13 cellular contexts compared by ENCODE assay signal in the genomic region with DNA sequence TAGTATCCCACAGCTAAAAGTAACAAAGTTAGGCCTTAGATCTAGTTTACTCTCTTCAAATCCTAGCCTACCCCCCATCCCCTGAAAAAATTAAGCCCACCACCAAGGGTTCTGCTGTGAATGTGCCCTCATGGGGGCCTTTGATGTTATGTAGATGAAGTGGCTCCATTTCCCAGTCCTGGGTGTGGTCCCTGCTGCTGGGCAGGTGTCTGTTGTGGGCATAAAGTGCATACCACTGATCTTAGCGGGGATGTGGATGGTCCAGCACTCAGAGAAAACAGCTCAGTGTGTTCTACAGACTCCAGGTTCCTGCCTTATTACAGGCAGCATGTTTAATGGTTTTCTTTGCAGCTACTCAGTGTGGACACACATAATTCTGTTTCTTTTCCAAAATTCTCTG. TPM values are rescaled to one million over a fixed set of nuclear protein-coding genes. Genes with fewer than 3 reads are reported as not detected.
DNase-seq lines count a peak whose midpoint lies in the region; ATAC-seq, FAIRE-seq and TF ChIP-seq lines count a peak whose summit lies in the region.
"Had no signal": no experiment of that assay in that cellular context is flagged by ENCODE, and none has a peak within 500 bp of the region (broad histone marks: within the 10 kb centered on the region; RNA-seq: fewer than 3 reads in every experiment).

No MANE protein-coding gene starts in this region.

- no peak for FAIRE-seq in urothelium cell line (lab: Jason Lieb, UNC)
- FAIRE-seq: bronchial epithelial cell, endothelial cell of umbilical vein had no signal

- peaks cover 4% of the 10 kb centered on the region for H3K4me1 ChIP-seq in Loucy (ENCODE audit: insufficient read depth, low read length, poor library complexity, severe bottlenecking)
- H3K4me1 ChIP-seq: Caco-2 had no signal

- intact Hi-C loops in Calu3 (cut with micrococcal nuclease; ENCODE audit: unreplicated experiment): loop anchor here (10.0 kb wide), 1 partner anchor 172 kb away; a partner anchor contains a TSS

- no TSS peak for BruUV-seq in Calu3 (replicated peaks; lab: Mats Ljungman, UMichigan)

- H3K27me3 ChIP-seq in Loucy (ENCODE audit: insufficient read depth, low read length, poor library complexity, severe bottlenecking): no peaks in the 10 kb centered on the region
- H3K27me3 ChIP-seq: heart left ventricle had no signal

- H3K36me3 ChIP-seq in Loucy (ENCODE audit: insufficient read depth, low read length): no peaks in the 10 kb centered on the region

- H3K27ac Mint-ChIP-seq in Calu3 (ENCODE audit: unreplicated experiment) (no peak overlapping the region), nephron progenitor cell (no peak overlapping the region)
- peak overlapping the region; percentile 97 to 98 for H3K27ac Mint-ChIP-seq in activated naive CD4-positive, alpha-beta T cell treated with anti-CD3 and anti-CD28 coated beads, Interleukin-2, amount 50 U/mL, for 72 hours

- CTCF ChIA-PET in Calu3 (lab: Charles Lee): interaction anchor here (1.1 kb wide), 1 partner anchor 11 kb away, joined by 3 read pairs; no protein-coding TSS in a partner anchor

- peaks cover 3% of the 10 kb centered on the region; the same call in 1 of the 2 replicates for H3F3A ChIP-seq in Loucy (ENCODE audit: low read depth)

- H3K4me1 Mint-ChIP-seq in Calu3 (ENCODE audit: low read depth, unreplicated experiment) (no peaks in the 10 kb centered on the region), nephron progenitor cell (peaks cover 9% of the 10 kb centered on the region)

- H4K20me1 ChIP-seq in Loucy (ENCODE audit: insufficient read depth, low read length, poor library complexity, severe bottlenecking): no peaks in the 10 kb centered on the region

- H3K4me3 ChIP-seq in Loucy (ENCODE audit: low read length, poor library complexity, severe bottlenecking): peak overlapping the region; percentile 96

- TF ChIP-seq CTCF in Calu3 (IDR thresholded peaks at IDR 0.05; ENCODE audit: unreplicated experiment) (no peak), Loucy (conservative IDR thresholded peaks at IDR 0.05; ENCODE audit: low read length) (no peak), nephron progenitor cell (IDR thresholded peaks at IDR 0.05) (no peak)

- DNase-seq in Calu3: no peak
- no peak for DNase-seq in activated naive CD4-positive, alpha-beta T cell treated with anti-CD3 and anti-CD28 coated beads, Interleukin-2, amount 50 U/mL, for 72 hours (ENCODE audit: low spot score in 2 of 2)
- no peak for DNase-seq in nephron progenitor cell
- DNase-seq in NCI-H146 (lab: John Stamatoyannopoulos, UW): no peak
- no peak for DNase-seq in urothelium cell line (ENCODE audit: low spot score)
- no peak for DNase-seq in AG20443 (ENCODE audit: low spot score)
- DNase-seq: Caco-2, heart left ventricle, KG1, NCI-H2029 treated with DMSO at 0.1 percent for 48 hours had no signal

- peak overlapping the region; percentile 91 for H3K9ac ChIP-seq in Loucy (ENCODE audit: low read depth, low read length, poor library complexity, severe bottlenecking)

- no peaks in the 10 kb centered on the region for H3K9me3 ChIP-seq in Loucy (ENCODE audit: insufficient read depth, low read depth, low read length)
- H3K9me3 ChIP-seq: Caco-2, heart left ventricle had no signal

- H3K36me3 Mint-ChIP-seq in Calu3 (ENCODE audit: insufficient read depth, unreplicated experiment) (peaks cover 29% of the 10 kb centered on the region), nephron progenitor cell (ENCODE audit: low read depth) (peaks cover 5% of the 10 kb centered on the region)
- H3K36me3 Mint-ChIP-seq in activated naive CD4-positive, alpha-beta T cell treated with anti-CD3 and anti-CD28 coated beads, Interleukin-2, amount 50 U/mL, for 72 hours: peaks cover 0 to 6% of the 10 kb centered on the region in 2 donors

- peak overlapping the region; percentile 70 for H3K4me2 ChIP-seq in Loucy (ENCODE audit: low read depth, low read length, poor library complexity, severe bottlenecking)

- H3K27me3 Mint-ChIP-seq in Calu3 (ENCODE audit: unreplicated experiment) (no peaks in the 10 kb centered on the region), nephron progenitor cell (ENCODE audit: low read depth, poor library complexity) (no peaks in the 10 kb centered on the region)

- H3K9me2 ChIP-seq in Loucy (replicated peaks; ENCODE audit: low read depth, low read length): no peaks in the 10 kb centered on the region

- H3K4me3 Mint-ChIP-seq in Calu3 (ENCODE audit: low read depth, unreplicated experiment) (peak overlapping the region; percentile 82), nephron progenitor cell (peak overlapping the region; percentile 61)

- no peaks in the 10 kb centered on the region for H3K9me3 Mint-ChIP-seq in Calu3 (ENCODE audit: low read depth, unreplicated experiment)
- no peaks in the 10 kb centered on the region for H3K9me3 Mint-ChIP-seq in activated naive CD4-positive, alpha-beta T cell treated with anti-CD3 and anti-CD28 coated beads, Interleukin-2, amount 50 U/mL, for 72 hours
- H3K9me3 Mint-ChIP-seq in nephron progenitor cell: no peaks in the 10 kb centered on the region

- peaks cover 12% of the 10 kb centered on the region; the same call in 1 of the 2 replicates for H3K79me2 ChIP-seq in Loucy (ENCODE audit: insufficient read depth, low read length)

- ATAC-seq in activated naive CD4-positive, alpha-beta T cell treated with anti-CD3 and anti-CD28 coated beads, Interleukin-2, amount 50 U/mL, for 72 hours: no peak
- ATAC-seq: heart left ventricle had no signal

- H2AFZ ChIP-seq in Loucy (ENCODE audit: low read length): no peak overlapping the region

RNA-seq across cellular contexts. Expression of a gene that starts 1.9 kb away (rescaled TPM):
- 18.1 and 18.8 TPM in 2 replicates for total RNA-seq in Calu3 (2022)
- 10 to 100 TPM in 1 of 2 donors, 1 to 10 TPM in 1; 5.7 to 14.1 TPM for total RNA-seq in activated naive CD4-positive, alpha-beta T cell treated with anti-CD3 and anti-CD28 coated beads, Interleukin-2, amount 50 U/mL, for 72 hours

RNA-seq across cellular contexts. Expression of a gene that starts 32.6 kb away (rescaled TPM):
- 33.8 and 34.2 TPM in 2 replicates for total RNA-seq in Calu3 (2022)
- total RNA-seq in activated naive CD4-positive, alpha-beta T cell treated with anti-CD3 and anti-CD28 coated beads, Interleukin-2, amount 50 U/mL, for 72 hours: 10 to 100 TPM; 20.1 to 31.8 TPM

Comparison
In these comparisons a context has a peak if more than half of its experiments do, and no peak if none do; other contexts are left out.
1. H3K27ac Mint-ChIP-seq: peak in activated naive CD4-positive, alpha-beta T cell treated with anti-CD3 and anti-CD28 coated beads, Interleukin-2, amount 50 U/mL, for 72 hours (2 of 2); none in Calu3 (single experiment) and nephron progenitor cell (single experiment).